Comparison of ENCODE assay signal across 9 cellular contexts in the genomic region with DNA sequence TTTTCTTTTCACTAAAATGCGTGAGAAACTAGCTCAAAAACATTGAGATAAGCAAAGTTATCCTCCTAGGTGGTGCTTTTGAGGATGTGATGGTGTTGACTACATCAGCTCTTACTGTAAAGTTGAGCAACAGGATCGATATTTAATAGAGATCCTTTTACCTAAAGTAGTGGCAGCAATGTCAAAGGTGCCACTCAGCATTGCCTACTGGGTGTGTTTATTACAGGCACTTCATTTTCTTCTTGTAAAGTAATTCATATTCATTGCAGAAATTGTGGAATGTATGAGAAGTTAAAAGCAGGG. TPM values are rescaled to one million over a fixed set of nuclear protein-coding genes. Genes with fewer than 3 reads are reported as not detected.
DNase-seq lines count a peak whose midpoint lies in the region; ATAC-seq and TF ChIP-seq lines count a peak whose summit lies in the region.
"Had no signal": no experiment of that assay in that cellular context is flagged by ENCODE, and none has a peak within 500 bp of the region (broad histone marks: within the 10 kb centered on the region; RNA-seq: fewer than 3 reads in every experiment).

No MANE protein-coding gene starts in this region.

- no peaks in the 10 kb centered on the region for H3K9me3 ChIP-seq in duodenal mucosa (ENCODE audit: control insufficient read depth in 1 of 2, low read length in 2 of 2)

- POLR2A ChIA-PET in BJ (lab: Charles Lee), result interaction anchor here (0.6 kb wide), 1 partner anchor 74 kb away, joined by 3 read pairs; no protein-coding TSS in a partner anchor

- peaks cover 20% of the 10 kb centered on the region for H3K27me3 Mint-ChIP-seq in nephron progenitor cell (ENCODE audit: low read depth, poor library complexity)

- peaks cover 19% of the 10 kb centered on the region for H3K36me3 ChIP-seq in BJ (ENCODE audit: control insufficient read depth, insufficient read depth, low read length)
- H3K36me3 ChIP-seq in duodenal mucosa (ENCODE audit: control insufficient read depth in 1 of 2, insufficient read depth in 2 of 2, low read length in 2 of 2), result peaks cover 18 to 33% of the 10 kb centered on the region in 2 donors

- H3K4me3 ChIP-seq in BJ (ENCODE audit: low read depth, low read length) (peak overlapping the region; percentile 75), LNCaP clone FGC (ENCODE audit: low read depth, low read length) (peak overlapping the region; percentile 92), duodenal mucosa (ENCODE audit: low read depth in 1 of 2, low read length in 2 of 2) (peak overlapping the region; percentile 92 to 98)

- DNase-seq in BJ (ENCODE audit: low read depth), result no peak
- no peak for DNase-seq in LNCaP clone FGC (ENCODE audit: low read depth)
- no peak for DNase-seq in nephron progenitor cell
- no peak for DNase-seq in occipital lobe (lab: John Stamatoyannopoulos, UW)
- no peak for DNase-seq in HuH-7 (ENCODE audit: low spot score)
- DNase-seq in NCI-H2107 treated with DMSO at 0.1 percent for 48 hours (lab: John Stamatoyannopoulos, UW; ENCODE audit: unreplicated experiment), result no peak

- TF ChIP-seq CTCF in BJ (IDR thresholded peaks at IDR 0.05; ENCODE audit: insufficient read depth, low read depth, low read length) (no peak), LNCaP clone FGC (IDR thresholded peaks at IDR 0.05; ENCODE audit: control insufficient read depth, extremely low read depth, insufficient read depth) (no peak), nephron progenitor cell (IDR thresholded peaks at IDR 0.05) (no peak)

- peak overlapping the region; percentile 88 to 96 for H3K9ac ChIP-seq in duodenal mucosa (ENCODE audit: low read depth in 1 of 2, low read length in 2 of 2)

- peaks cover 29% of the 10 kb centered on the region for H3K4me1 Mint-ChIP-seq in nephron progenitor cell

- H3K27ac Mint-ChIP-seq in nephron progenitor cell, result peak overlapping the region; percentile 95

- CTCF ChIA-PET in BJ (lab: Yijun Ruan, JAX), result interaction anchor here (0.9 to 5.5 kb wide), 6 partner anchors 24 to 109 kb away, joined by 3 to 51 read pairs (median 3); no protein-coding TSS in a partner anchor

- H3K36me3 Mint-ChIP-seq in nephron progenitor cell (ENCODE audit: low read depth), result peaks cover 33% of the 10 kb centered on the region

- ATAC-seq in GM21447 (IDR thresholded peaks at IDR 0.05; ENCODE audit: unreplicated experiment), result no peak

- peaks cover 16 to 25% of the 10 kb centered on the region in 2 donors for H3K4me1 ChIP-seq in duodenal mucosa (ENCODE audit: control insufficient read depth in 1 of 2, insufficient read depth in 2 of 2, low read length in 2 of 2)

- H3K27me3 ChIP-seq in BJ (ENCODE audit: control insufficient read depth, insufficient read depth, low read length), result no peaks in the 10 kb centered on the region
- H3K27me3 ChIP-seq in duodenal mucosa (ENCODE audit: control insufficient read depth in 1 of 2, insufficient read depth in 2 of 2, low read length in 2 of 2), result no peaks in the 10 kb centered on the region

- no peaks in the 10 kb centered on the region for H3K9me3 Mint-ChIP-seq in nephron progenitor cell

- H3K27ac ChIP-seq in duodenal mucosa (ENCODE audit: low read depth, low read length), result no peak overlapping the region

- H3K4me3 Mint-ChIP-seq in nephron progenitor cell, result peak overlapping the region; percentile 98

RNA-seq across cellular contexts. Expression of a gene that starts 1.4 kb away (rescaled TPM):
- 57.0 and 104 TPM in 2 replicates for polyA plus RNA-seq in BJ (2011; rRNA removed)
- polyA minus RNA-seq in BJ (2011; rRNA and poly(A)+ RNA removed), result 60.9 and 77.5 TPM in 2 replicates
- 69.1 TPM for total RNA-seq in occipital lobe

RNA-seq across cellular contexts. Expression of a gene that starts 19.2 kb away (rescaled TPM):
- polyA plus RNA-seq in BJ (2011; rRNA removed), result not detected in 2 replicates
- not detected in 2 replicates for polyA minus RNA-seq in BJ (2011; rRNA and poly(A)+ RNA removed)
- total RNA-seq in occipital lobe, result not detected
- total RNA-seq: LHCN-M2 had no signal

RNA-seq across cellular contexts. Expression of a gene that starts 33.2 kb away (rescaled TPM):
- polyA plus RNA-seq in BJ (2011; rRNA removed), result not detected in 2 replicates
- 0.33 TPM in 1 of 2 replicates, not detected in the other for polyA minus RNA-seq in BJ (2011; rRNA and poly(A)+ RNA removed)
- 0.16 TPM for total RNA-seq in occipital lobe

RNA-seq across cellular contexts. Expression of a gene that starts 54.5 kb away (rescaled TPM):
- not detected in 2 replicates for polyA plus RNA-seq in BJ (2011; rRNA removed)
- not detected in 2 replicates for polyA minus RNA-seq in BJ (2011; rRNA and poly(A)+ RNA removed)
- total RNA-seq in occipital lobe, result not detected
- total RNA-seq: LHCN-M2 had no signal

RNA-seq across cellular contexts. Expression of a gene that starts 54.6 kb away (rescaled TPM):
- polyA plus RNA-seq in BJ (2011; rRNA removed), result 78.3 and 96.7 TPM in 2 replicates
- polyA minus RNA-seq in BJ (2011; rRNA and poly(A)+ RNA removed), result 89.7 and 149 TPM in 2 replicates
- total RNA-seq in occipital lobe, result 51.2 TPM
